ENCODE assay signal across 1 cellular context in the genomic region with DNA sequence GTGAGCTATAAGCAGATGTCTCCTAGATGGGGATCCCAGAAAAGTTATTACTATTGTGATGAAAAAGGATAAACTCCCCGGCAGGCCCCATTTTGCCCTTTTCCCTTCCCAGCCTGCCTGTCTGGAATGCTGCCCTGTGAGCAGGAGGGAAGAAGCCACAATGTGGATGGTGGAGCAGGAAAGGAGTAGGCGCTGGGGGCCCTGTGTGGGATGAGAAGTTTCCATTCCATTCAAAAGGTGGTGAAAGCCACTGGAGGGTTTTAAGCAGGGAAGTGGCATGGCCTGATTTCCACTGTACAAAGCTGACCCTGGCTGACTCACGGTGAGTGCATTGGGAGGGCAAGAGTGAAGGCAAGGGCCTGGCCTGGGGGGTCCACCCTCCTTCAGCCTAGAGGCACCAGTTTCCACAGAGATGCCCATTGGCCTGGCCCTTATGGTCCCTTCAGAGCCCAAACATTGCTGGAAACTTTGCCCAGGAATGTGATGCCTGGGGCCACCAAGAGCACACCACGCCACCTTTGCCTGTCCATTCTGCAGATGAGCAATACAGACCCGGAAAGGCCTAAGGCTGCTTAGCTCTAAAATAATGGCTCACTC.
TF ChIP-seq lines count a peak whose summit lies in the region.

No MANE protein-coding gene starts in this region.

TF ChIP-seq in HEK293, 187 proteins besides CTCF, POLR2A, EP300 and RAD21 (continued from another document):
- TF ChIP-seq TSHZ1 (tag by site-specific recombination; IDR thresholded peaks at IDR 0.05; ENCODE audit: borderline replicate concordance) (no peak), ZNF211 (tag by site-specific recombination; IDR thresholded peaks at IDR 0.05; ENCODE audit: low read depth) (no peak), EGR2 (tag by site-specific recombination; IDR thresholded peaks at IDR 0.05; ENCODE audit: low read depth) (peak; percentile 66; the same call in 1 of the 2 replicates)
